20 cellular contexts compared by ENCODE assay signal in the genomic region with DNA sequence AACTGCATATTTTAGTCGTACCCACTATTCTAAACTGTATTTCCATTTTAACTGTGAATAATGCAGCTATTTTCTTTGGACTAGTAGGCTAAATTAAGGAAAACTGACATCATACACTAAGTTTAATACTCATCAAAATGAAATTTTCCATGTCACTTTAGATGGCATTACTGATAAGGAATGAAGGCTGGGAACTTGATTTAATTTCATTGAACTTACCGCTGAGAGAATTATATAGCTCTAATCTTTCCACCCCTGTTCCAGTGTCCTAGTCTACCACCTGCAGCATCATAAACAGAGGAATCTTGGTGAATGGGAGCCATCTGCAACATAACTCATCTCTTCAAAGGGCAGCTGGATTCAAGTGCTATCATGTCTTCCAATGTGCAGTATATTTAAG.
"Had no signal": no experiment of that assay in that cellular context is flagged by ENCODE, and none has a peak within 500 bp of the region (broad histone marks: within the 10 kb centered on the region; RNA-seq: fewer than 3 reads in every experiment).

No MANE protein-coding gene starts in this region.

- DNase-seq: activated CD4-positive, alpha-beta T cell treated with anti-CD3 and anti-CD28 coated beads for 4 hours; activated CD8-positive, alpha-beta memory T cell treated with anti-CD3 and anti-CD28 coated beads, Interleukin-2, amount 50 U/mL, for 48 hours; activated CD8-positive, alpha-beta T cell treated with anti-CD3 and anti-CD28 coated beads for 36 hours; activated naive CD4-positive, alpha-beta T cell treated with anti-CD3 and anti-CD28 coated beads, Interleukin-2, amount 50 U/mL, for 16 hours; activated naive CD8-positive, alpha-beta T cell treated with anti-CD3 and anti-CD28 coated beads, Interleukin-2, amount 10 ng/mL, durations not matched to agents 7 days and 5 days; activated T-cell treated with anti-CD3 and anti-CD28 coated beads, Interleukin-2, amount 50 U/mL, for 1 hour; adrenal gland; IMR-90; Kasumi-1; KBM-7; NCI-H1048; NCI-H1694; NCI-H2081 treated with DMSO at 0.1 percent for 48 hours; NCI-H2171 treated with DMSO at 0.1 percent for 48 hours; NCI-H226; SJCRH30; SW 1271 had no signal

- ATAC-seq: activated CD4-positive, CD25-positive, alpha-beta regulatory T cell treated with anti-CD3 and anti-CD28 coated beads, Interleukin-2, amount 50 U/mL, for 24 hours; activated CD8-positive, alpha-beta T cell treated with anti-CD3 and anti-CD28 coated beads for 36 hours; SK-N-SH treated with all-trans-retinoic acid at 6 μM for 48 hours had no signal

- H3K4me1 Mint-ChIP-seq: activated naive CD8-positive, alpha-beta T cell treated with anti-CD3 and anti-CD28 coated beads, Interleukin-2, amount 10 ng/mL, durations not matched to agents 7 days and 5 days had no signal

- H3K27me3 Mint-ChIP-seq: activated CD8-positive, alpha-beta T cell treated with anti-CD3 and anti-CD28 coated beads for 36 hours; activated naive CD8-positive, alpha-beta T cell treated with anti-CD3 and anti-CD28 coated beads, Interleukin-2, amount 10 ng/mL, durations not matched to agents 7 days and 5 days had no signal

- H3K4me3 Mint-ChIP-seq: activated CD8-positive, alpha-beta T cell treated with anti-CD3 and anti-CD28 coated beads for 36 hours; activated naive CD8-positive, alpha-beta T cell treated with anti-CD3 and anti-CD28 coated beads, Interleukin-2, amount 10 ng/mL, durations not matched to agents 7 days and 5 days; T-helper 2 cell treated with Interferon-gamma antibody and Interleukin-4, amounts not matched to agents 5 μg/mL and 100 μg/mL, for 36 hours had no signal

- H3K27ac Mint-ChIP-seq: activated CD8-positive, alpha-beta T cell treated with anti-CD3 and anti-CD28 coated beads for 36 hours; activated naive CD8-positive, alpha-beta T cell treated with anti-CD3 and anti-CD28 coated beads, Interleukin-2, amount 10 ng/mL, durations not matched to agents 7 days and 5 days; T-helper 2 cell treated with Interferon-gamma antibody and Interleukin-4, amounts not matched to agents 5 μg/mL and 100 μg/mL, for 36 hours had no signal

- H3K9me3 Mint-ChIP-seq: activated CD8-positive, alpha-beta T cell treated with anti-CD3 and anti-CD28 coated beads for 36 hours; T-helper 2 cell treated with Interferon-gamma antibody and Interleukin-4, amounts not matched to agents 5 μg/mL and 100 μg/mL, for 36 hours had no signal

- H3K36me3 Mint-ChIP-seq: activated naive CD8-positive, alpha-beta T cell treated with anti-CD3 and anti-CD28 coated beads, Interleukin-2, amount 10 ng/mL, durations not matched to agents 7 days and 5 days had no signal
